8 cellular contexts compared by ENCODE assay signal in the genomic region with DNA sequence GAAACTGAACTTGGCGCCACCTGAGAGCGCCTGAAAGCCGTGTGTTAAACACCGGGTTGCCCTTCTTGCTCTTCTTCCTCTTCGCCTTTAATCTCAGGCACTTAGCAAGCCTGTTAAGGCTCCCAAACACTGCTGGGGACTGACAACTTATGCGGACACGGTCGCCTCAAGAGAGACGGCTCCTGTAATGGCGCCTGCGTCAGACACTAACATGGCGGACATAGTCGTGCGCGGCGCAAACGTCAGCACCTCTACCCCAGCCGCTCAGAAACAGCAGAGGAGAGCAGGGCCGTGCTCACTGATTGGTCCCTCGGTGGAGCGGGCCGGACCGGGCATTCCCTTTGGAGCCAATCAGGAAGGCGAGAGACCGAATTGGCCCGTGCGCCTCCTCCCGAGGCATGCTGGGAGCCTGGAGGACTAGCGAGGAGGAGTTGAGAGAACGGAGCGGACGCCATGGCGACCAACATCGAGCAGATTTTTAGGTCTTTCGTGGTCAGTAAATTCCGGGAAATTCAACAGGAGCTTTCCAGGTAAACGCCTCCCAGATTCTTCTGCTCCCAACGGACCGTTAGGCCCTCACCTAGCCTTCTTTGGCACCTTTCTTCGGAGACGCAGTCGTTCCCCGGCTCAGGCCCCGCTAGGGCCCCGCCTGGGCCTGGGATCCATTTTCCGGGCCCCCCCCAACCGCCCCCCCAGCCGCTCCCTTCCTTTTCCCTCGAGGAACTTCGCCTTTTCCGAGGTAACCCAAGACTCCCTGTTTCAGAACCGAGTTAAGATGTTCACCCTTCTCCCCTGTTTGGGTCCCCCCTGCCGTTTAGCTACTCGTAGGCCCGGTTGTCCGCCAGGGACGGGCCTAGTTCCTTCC.
DNase-seq lines count a peak whose midpoint lies in the region; ATAC-seq and TF ChIP-seq lines count a peak whose summit lies in the region.

A gene with protein sequence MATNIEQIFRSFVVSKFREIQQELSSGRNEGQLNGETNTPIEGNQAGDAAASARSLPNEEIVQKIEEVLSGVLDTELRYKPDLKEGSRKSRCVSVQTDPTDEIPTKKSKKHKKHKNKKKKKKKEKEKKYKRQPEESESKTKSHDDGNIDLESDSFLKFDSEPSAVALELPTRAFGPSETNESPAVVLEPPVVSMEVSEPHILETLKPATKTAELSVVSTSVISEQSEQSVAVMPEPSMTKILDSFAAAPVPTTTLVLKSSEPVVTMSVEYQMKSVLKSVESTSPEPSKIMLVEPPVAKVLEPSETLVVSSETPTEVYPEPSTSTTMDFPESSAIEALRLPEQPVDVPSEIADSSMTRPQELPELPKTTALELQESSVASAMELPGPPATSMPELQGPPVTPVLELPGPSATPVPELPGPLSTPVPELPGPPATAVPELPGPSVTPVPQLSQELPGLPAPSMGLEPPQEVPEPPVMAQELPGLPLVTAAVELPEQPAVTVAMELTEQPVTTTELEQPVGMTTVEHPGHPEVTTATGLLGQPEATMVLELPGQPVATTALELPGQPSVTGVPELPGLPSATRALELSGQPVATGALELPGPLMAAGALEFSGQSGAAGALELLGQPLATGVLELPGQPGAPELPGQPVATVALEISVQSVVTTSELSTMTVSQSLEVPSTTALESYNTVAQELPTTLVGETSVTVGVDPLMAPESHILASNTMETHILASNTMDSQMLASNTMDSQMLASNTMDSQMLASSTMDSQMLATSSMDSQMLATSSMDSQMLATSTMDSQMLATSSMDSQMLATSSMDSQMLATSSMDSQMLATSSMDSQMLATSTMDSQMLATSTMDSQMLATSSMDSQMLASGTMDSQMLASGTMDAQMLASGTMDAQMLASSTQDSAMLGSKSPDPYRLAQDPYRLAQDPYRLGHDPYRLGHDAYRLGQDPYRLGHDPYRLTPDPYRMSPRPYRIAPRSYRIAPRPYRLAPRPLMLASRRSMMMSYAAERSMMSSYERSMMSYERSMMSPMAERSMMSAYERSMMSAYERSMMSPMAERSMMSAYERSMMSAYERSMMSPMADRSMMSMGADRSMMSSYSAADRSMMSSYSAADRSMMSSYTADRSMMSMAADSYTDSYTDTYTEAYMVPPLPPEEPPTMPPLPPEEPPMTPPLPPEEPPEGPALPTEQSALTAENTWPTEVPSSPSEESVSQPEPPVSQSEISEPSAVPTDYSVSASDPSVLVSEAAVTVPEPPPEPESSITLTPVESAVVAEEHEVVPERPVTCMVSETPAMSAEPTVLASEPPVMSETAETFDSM (N-terminal part only) (plus strand): TSS at position 399 of the 865 bp plus-strand sequence. CDS start 55 bp downstream, at position 454.

- DNase-seq in GM06990 (ENCODE audit: extremely low read depth, insufficient read length) (peak; percentile 97), NCI-H1092 (lab: John Stamatoyannopoulos, UW) (peak; percentile 98), germinal center (ENCODE audit: low spot score) (peak; percentile 98), non-pigmented ciliary epithelial cell (ENCODE audit: low read depth) (peak; percentile 96), superior temporal gyrus (ENCODE audit: extremely low spot score) (peak; percentile 100)

- peaks cover 14% of the 10 kb centered on the region for H3K36me3 Mint-ChIP-seq in activated naive CD4-positive, alpha-beta T cell treated with anti-CD3 and anti-CD28 coated beads, Interleukin-2, amount 50 U/mL, for 24 hours

- H3K36me3 ChIP-seq in GM06990 (ENCODE audit: control insufficient read depth, insufficient read depth, low read length): peaks cover 3% of the 10 kb centered on the region; the same call in 1 of the 2 replicates

- peak within 1 kb of the TSS; percentile 88 for H3K4me3 ChIP-seq in GM06990 (replicated peaks; ENCODE audit: low read depth, low read length)

- TF ChIP-seq CTCF in GM06990 (IDR thresholded peaks at IDR 0.05; ENCODE audit: insufficient read depth, low read length, poor library complexity, severe bottlenecking): no peak

- peaks cover 30% of the 10 kb centered on the region for H3K4me1 Mint-ChIP-seq in activated naive CD4-positive, alpha-beta T cell treated with anti-CD3 and anti-CD28 coated beads, Interleukin-2, amount 50 U/mL, for 24 hours

- no peaks in the 10 kb centered on the region for H3K27me3 ChIP-seq in GM06990 (replicated peaks; ENCODE audit: control insufficient read depth, insufficient read depth, low read length)

- H3K27me3 Mint-ChIP-seq in activated naive CD4-positive, alpha-beta T cell treated with anti-CD3 and anti-CD28 coated beads, Interleukin-2, amount 50 U/mL, for 24 hours: no peaks in the 10 kb centered on the region

- H3K27ac Mint-ChIP-seq in activated naive CD4-positive, alpha-beta T cell treated with anti-CD3 and anti-CD28 coated beads, Interleukin-2, amount 50 U/mL, for 24 hours: peak within 1 kb of the TSS; percentile 100

- peak within 1 kb of the TSS; percentile 97 for H3K4me3 Mint-ChIP-seq in activated naive CD4-positive, alpha-beta T cell treated with anti-CD3 and anti-CD28 coated beads, Interleukin-2, amount 50 U/mL, for 24 hours

- no peaks in the 10 kb centered on the region for H3K9me3 Mint-ChIP-seq in activated naive CD4-positive, alpha-beta T cell treated with anti-CD3 and anti-CD28 coated beads, Interleukin-2, amount 50 U/mL, for 24 hours

- ATAC-seq in HG02588 (IDR thresholded peaks at IDR 0.05; ENCODE audit: unreplicated experiment) (peak; percentile 93), SK-N-SH treated with all-trans-retinoic acid at 6 μM for 48 hours (peak; percentile 97)

TF ChIP-seq in SK-N-SH treated with all-trans-retinoic acid at 6 μM for 48 hours, 23 proteins besides CTCF, POLR2A, EP300 and RAD21:
- TF ChIP-seq ZC3H10 (CRISPR knock-in tag; IDR thresholded peaks at IDR 0.05) (0 out of 2 replicates have a peak, but pooled peaks have one; percentile 35), ZNF565 (CRISPR knock-in tag; conservative IDR thresholded peaks at IDR 0.05; ENCODE audit: low read depth) (no peak), PPARA (CRISPR knock-in tag; IDR thresholded peaks at IDR 0.05; ENCODE audit: borderline replicate concordance) (0 out of 2 replicates have a peak, but pooled peaks have one; percentile 9)
- TF ChIP-seq, protein P1, sequence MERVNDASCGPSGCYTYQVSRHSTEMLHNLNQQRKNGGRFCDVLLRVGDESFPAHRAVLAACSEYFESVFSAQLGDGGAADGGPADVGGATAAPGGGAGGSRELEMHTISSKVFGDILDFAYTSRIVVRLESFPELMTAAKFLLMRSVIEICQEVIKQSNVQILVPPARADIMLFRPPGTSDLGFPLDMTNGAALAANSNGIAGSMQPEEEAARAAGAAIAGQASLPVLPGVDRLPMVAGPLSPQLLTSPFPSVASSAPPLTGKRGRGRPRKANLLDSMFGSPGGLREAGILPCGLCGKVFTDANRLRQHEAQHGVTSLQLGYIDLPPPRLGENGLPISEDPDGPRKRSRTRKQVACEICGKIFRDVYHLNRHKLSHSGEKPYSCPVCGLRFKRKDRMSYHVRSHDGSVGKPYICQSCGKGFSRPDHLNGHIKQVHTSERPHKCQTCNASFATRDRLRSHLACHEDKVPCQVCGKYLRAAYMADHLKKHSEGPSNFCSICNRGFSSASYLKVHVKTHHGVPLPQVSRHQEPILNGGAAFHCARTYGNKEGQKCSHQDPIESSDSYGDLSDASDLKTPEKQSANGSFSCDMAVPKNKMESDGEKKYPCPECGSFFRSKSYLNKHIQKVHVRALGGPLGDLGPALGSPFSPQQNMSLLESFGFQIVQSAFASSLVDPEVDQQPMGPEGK (CRISPR knock-in tag; IDR thresholded peaks at IDR 0.05; ENCODE audit: borderline replicate concordance): peak; percentile 88; the same call in 1 of the 2 replicates

Comparison
In these comparisons a context has a peak if more than half of its experiments do, and no peak if none do; other contexts are left out.
1. Peak in every context shown above with its lines: DNase-seq, ATAC-seq and H3K4me3 ChIP-seq.